Comparison of ENCODE assay signal across 2 cellular contexts in the genomic region with DNA sequence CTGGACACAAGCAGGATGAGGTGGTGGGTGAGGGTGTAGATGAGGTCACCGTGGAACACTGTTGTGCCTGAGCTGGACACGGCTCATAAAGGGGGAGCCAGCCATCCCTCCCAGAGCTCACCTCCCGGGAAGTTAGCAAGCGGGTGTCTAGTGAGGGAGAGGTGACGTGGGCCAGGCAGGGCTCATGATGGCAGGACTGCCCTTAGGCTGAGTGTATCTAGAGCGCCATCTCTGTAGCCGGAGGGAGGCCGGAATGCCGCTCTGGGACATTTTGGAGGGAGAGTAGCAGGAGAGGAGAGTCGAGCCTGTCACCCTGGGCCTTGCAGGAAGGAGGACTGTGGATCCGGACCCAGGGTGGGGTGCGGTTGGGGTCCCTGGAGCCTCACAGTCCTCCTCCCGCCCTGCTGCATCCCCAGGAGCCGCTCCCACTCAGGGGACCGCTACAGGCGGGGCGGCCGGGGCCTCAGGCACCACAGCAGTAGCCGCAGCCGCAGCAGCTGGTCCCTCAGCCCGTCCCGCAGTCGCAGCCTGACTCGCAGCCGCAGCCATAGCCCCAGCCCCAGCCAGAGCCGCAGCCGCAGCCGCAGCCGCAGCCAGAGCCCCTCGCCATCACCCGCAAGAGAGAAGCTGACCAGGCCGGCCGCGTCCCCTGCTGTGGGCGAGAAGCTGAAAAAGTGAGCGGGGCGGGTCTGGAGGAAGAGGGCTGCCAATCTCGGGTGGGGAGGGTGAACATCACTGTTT.
TF ChIP-seq lines count a peak whose summit lies in the region.

No MANE protein-coding gene starts in this region.

TF ChIP-seq in HEK293, 187 proteins besides CTCF, POLR2A, EP300 and RAD21:
- TF ChIP-seq, protein P1, sequence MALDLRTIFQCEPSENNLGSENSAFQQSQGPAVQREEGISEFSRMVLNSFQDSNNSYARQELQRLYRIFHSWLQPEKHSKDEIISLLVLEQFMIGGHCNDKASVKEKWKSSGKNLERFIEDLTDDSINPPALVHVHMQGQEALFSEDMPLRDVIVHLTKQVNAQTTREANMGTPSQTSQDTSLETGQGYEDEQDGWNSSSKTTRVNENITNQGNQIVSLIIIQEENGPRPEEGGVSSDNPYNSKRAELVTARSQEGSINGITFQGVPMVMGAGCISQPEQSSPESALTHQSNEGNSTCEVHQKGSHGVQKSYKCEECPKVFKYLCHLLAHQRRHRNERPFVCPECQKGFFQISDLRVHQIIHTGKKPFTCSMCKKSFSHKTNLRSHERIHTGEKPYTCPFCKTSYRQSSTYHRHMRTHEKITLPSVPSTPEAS (tag by site-specific recombination; IDR thresholded peaks at IDR 0.05), result no peak
- no peak for TF ChIP-seq ZNF2 (tag by site-specific recombination; IDR thresholded peaks at IDR 0.05)
- TF ChIP-seq ZNF174 (tag by site-specific recombination; IDR thresholded peaks at IDR 0.05), result no peak
- TF ChIP-seq ZBTB7A (tag by site-specific recombination; IDR thresholded peaks at IDR 0.05; ENCODE audit: low read depth), result no peak
- TF ChIP-seq ZNF555 (tag by site-specific recombination; conservative IDR thresholded peaks at IDR 0.05), result no peak
- TF ChIP-seq ZNF341 (tag by site-specific recombination; IDR thresholded peaks at IDR 0.05; ENCODE audit: low read depth), result no peak
- no peak for TF ChIP-seq IKZF3 (tag by site-specific recombination; IDR thresholded peaks at IDR 0.05)
- TF ChIP-seq GLIS1 (tag by site-specific recombination; IDR thresholded peaks at IDR 0.05), result peak; percentile 40; the same call in 1 of the 2 replicates
- no peak for TF ChIP-seq GLI4 (tag by site-specific recombination; IDR thresholded peaks at IDR 0.05)
- TF ChIP-seq, protein P2, sequence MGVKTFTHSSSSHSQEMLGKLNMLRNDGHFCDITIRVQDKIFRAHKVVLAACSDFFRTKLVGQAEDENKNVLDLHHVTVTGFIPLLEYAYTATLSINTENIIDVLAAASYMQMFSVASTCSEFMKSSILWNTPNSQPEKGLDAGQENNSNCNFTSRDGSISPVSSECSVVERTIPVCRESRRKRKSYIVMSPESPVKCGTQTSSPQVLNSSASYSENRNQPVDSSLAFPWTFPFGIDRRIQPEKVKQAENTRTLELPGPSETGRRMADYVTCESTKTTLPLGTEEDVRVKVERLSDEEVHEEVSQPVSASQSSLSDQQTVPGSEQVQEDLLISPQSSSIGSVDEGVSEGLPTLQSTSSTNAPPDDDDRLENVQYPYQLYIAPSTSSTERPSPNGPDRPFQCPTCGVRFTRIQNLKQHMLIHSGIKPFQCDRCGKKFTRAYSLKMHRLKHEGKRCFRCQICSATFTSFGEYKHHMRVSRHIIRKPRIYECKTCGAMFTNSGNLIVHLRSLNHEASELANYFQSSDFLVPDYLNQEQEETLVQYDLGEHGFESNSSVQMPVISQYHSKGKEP (tag by site-specific recombination; IDR thresholded peaks at IDR 0.05), result peak; percentile 61; the same call in 1 of the 2 replicates
- TF ChIP-seq, protein P3, sequence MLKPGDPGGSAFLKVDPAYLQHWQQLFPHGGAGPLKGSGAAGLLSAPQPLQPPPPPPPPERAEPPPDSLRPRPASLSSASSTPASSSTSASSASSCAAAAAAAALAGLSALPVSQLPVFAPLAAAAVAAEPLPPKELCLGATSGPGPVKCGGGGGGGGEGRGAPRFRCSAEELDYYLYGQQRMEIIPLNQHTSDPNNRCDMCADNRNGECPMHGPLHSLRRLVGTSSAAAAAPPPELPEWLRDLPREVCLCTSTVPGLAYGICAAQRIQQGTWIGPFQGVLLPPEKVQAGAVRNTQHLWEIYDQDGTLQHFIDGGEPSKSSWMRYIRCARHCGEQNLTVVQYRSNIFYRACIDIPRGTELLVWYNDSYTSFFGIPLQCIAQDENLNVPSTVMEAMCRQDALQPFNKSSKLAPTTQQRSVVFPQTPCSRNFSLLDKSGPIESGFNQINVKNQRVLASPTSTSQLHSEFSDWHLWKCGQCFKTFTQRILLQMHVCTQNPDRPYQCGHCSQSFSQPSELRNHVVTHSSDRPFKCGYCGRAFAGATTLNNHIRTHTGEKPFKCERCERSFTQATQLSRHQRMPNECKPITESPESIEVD (tag by site-specific recombination; IDR thresholded peaks at IDR 0.05), result no peak
- no peak for TF ChIP-seq ZNF629 (tag by site-specific recombination; IDR thresholded peaks at IDR 0.05)
- TF ChIP-seq ZBTB8A (tag by site-specific recombination; IDR thresholded peaks at IDR 0.05), result no peak
- no peak for TF ChIP-seq ZNF76 (tag by site-specific recombination; IDR thresholded peaks at IDR 0.05; ENCODE audit: borderline replicate concordance, low read depth)
- no peak for TF ChIP-seq ZNF571 (tag by site-specific recombination; IDR thresholded peaks at IDR 0.05)

TF ChIP-seq in H1, 55 proteins besides CTCF, POLR2A, EP300 and RAD21:
- TF ChIP-seq TBP (IDR thresholded peaks at IDR 0.05; ENCODE audit: low read depth, low read length) (no peak), CEBPB (IDR thresholded peaks at IDR 0.05; ENCODE audit: low read depth, low read length) (no peak), SIRT6 (IDR thresholded peaks at IDR 0.05; ENCODE audit: low read length) (no peak), CBX5 (IDR thresholded peaks at IDR 0.05; ENCODE audit: low read depth, low read length) (no peak), POLR2AphosphoS5 (IDR thresholded peaks at IDR 0.05; ENCODE audit: low read depth, low read length) (no peak), MAFK (IDR thresholded peaks at IDR 0.05; ENCODE audit: low read depth, low read length) (no peak), RFX5 (IDR thresholded peaks at IDR 0.05; ENCODE audit: borderline replicate concordance, low read depth, low read length) (no peak), CHD2 (IDR thresholded peaks at IDR 0.05; ENCODE audit: low read length) (no peak), FOSL1 (IDR thresholded peaks at IDR 0.05; ENCODE audit: insufficient read depth, low read depth, low read length) (no peak), NRF1 (IDR thresholded peaks at IDR 0.05; ENCODE audit: low read depth, low read length) (no peak), GABPA (IDR thresholded peaks at IDR 0.05; ENCODE audit: borderline replicate concordance, insufficient read depth, low read length) (no peak), ASH2L (IDR thresholded peaks at IDR 0.05; ENCODE audit: low read length) (no peak), NANOG (IDR thresholded peaks at IDR 0.05; ENCODE audit: insufficient read depth, low read depth, low read length, poor library complexity, severe bottlenecking) (no peak), POU5F1 (IDR thresholded peaks at IDR 0.05; ENCODE audit: low read depth, low read length) (no peak), RBBP5 (IDR thresholded peaks at IDR 0.05; ENCODE audit: borderline replicate concordance, low read depth, low read length) (no peak), KDM5A (IDR thresholded peaks at IDR 0.05; ENCODE audit: low read length) (no peak), TAF1 (IDR thresholded peaks at IDR 0.05; ENCODE audit: low read depth, low read length) (no peak)
- TF ChIP-seq, protein P4, sequence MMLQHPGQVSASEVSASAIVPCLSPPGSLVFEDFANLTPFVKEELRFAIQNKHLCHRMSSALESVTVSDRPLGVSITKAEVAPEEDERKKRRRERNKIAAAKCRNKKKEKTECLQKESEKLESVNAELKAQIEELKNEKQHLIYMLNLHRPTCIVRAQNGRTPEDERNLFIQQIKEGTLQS (IDR thresholded peaks at IDR 0.05; ENCODE audit: insufficient read depth, low read depth, low read length), result no peak
- TF ChIP-seq, protein P5, sequence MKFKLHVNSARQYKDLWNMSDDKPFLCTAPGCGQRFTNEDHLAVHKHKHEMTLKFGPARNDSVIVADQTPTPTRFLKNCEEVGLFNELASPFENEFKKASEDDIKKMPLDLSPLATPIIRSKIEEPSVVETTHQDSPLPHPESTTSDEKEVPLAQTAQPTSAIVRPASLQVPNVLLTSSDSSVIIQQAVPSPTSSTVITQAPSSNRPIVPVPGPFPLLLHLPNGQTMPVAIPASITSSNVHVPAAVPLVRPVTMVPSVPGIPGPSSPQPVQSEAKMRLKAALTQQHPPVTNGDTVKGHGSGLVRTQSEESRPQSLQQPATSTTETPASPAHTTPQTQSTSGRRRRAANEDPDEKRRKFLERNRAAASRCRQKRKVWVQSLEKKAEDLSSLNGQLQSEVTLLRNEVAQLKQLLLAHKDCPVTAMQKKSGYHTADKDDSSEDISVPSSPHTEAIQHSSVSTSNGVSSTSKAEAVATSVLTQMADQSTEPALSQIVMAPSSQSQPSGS (IDR thresholded peaks at IDR 0.05; ENCODE audit: low read length), result no peak
- TF ChIP-seq, protein P6, sequence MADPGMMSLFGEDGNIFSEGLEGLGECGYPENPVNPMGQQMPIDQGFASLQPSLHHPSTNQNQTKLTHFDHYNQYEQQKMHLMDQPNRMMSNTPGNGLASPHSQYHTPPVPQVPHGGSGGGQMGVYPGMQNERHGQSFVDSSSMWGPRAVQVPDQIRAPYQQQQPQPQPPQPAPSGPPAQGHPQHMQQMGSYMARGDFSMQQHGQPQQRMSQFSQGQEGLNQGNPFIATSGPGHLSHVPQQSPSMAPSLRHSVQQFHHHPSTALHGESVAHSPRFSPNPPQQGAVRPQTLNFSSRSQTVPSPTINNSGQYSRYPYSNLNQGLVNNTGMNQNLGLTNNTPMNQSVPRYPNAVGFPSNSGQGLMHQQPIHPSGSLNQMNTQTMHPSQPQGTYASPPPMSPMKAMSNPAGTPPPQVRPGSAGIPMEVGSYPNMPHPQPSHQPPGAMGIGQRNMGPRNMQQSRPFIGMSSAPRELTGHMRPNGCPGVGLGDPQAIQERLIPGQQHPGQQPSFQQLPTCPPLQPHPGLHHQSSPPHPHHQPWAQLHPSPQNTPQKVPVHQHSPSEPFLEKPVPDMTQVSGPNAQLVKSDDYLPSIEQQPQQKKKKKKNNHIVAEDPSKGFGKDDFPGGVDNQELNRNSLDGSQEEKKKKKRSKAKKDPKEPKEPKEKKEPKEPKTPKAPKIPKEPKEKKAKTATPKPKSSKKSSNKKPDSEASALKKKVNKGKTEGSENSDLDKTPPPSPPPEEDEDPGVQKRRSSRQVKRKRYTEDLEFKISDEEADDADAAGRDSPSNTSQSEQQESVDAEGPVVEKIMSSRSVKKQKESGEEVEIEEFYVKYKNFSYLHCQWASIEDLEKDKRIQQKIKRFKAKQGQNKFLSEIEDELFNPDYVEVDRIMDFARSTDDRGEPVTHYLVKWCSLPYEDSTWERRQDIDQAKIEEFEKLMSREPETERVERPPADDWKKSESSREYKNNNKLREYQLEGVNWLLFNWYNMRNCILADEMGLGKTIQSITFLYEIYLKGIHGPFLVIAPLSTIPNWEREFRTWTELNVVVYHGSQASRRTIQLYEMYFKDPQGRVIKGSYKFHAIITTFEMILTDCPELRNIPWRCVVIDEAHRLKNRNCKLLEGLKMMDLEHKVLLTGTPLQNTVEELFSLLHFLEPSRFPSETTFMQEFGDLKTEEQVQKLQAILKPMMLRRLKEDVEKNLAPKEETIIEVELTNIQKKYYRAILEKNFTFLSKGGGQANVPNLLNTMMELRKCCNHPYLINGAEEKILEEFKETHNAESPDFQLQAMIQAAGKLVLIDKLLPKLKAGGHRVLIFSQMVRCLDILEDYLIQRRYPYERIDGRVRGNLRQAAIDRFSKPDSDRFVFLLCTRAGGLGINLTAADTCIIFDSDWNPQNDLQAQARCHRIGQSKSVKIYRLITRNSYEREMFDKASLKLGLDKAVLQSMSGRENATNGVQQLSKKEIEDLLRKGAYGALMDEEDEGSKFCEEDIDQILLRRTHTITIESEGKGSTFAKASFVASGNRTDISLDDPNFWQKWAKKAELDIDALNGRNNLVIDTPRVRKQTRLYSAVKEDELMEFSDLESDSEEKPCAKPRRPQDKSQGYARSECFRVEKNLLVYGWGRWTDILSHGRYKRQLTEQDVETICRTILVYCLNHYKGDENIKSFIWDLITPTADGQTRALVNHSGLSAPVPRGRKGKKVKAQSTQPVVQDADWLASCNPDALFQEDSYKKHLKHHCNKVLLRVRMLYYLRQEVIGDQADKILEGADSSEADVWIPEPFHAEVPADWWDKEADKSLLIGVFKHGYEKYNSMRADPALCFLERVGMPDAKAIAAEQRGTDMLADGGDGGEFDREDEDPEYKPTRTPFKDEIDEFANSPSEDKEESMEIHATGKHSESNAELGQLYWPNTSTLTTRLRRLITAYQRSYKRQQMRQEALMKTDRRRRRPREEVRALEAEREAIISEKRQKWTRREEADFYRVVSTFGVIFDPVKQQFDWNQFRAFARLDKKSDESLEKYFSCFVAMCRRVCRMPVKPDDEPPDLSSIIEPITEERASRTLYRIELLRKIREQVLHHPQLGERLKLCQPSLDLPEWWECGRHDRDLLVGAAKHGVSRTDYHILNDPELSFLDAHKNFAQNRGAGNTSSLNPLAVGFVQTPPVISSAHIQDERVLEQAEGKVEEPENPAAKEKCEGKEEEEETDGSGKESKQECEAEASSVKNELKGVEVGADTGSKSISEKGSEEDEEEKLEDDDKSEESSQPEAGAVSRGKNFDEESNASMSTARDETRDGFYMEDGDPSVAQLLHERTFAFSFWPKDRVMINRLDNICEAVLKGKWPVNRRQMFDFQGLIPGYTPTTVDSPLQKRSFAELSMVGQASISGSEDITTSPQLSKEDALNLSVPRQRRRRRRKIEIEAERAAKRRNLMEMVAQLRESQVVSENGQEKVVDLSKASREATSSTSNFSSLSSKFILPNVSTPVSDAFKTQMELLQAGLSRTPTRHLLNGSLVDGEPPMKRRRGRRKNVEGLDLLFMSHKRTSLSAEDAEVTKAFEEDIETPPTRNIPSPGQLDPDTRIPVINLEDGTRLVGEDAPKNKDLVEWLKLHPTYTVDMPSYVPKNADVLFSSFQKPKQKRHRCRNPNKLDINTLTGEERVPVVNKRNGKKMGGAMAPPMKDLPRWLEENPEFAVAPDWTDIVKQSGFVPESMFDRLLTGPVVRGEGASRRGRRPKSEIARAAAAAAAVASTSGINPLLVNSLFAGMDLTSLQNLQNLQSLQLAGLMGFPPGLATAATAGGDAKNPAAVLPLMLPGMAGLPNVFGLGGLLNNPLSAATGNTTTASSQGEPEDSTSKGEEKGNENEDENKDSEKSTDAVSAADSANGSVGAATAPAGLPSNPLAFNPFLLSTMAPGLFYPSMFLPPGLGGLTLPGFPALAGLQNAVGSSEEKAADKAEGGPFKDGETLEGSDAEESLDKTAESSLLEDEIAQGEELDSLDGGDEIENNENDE (IDR thresholded peaks at IDR 0.05; ENCODE audit: insufficient replicate concordance, low read length), result no peak
